In the genomic region with DNA sequence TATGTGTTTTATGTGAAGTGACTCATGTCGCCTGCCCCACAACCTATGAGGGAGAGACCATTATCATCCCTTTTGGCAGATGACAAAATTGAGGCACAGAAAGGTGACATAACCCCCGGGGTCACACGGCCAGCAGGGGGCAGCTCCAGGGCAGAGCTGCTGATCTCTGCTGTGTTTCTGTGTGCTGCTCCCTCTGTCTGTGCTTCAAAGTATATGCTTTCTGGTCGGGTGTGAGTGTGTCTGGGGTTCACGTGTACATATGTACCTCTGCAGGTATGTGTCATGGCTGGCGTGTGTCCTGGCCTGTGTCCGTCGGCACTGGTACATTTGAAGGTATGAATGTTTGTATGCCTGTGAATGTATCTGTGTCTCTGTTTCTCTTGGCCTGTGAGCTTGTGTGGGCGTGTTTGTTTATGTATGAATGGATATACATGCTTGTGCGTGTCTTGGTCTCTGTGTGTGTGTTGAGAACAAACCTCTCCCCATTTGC, we compare ENCODE assay signal across 8 cellular contexts. TPM values are rescaled to one million over a fixed set of nuclear protein-coding genes. Genes with fewer than 3 reads are reported as not detected.
A peak's percentile ranks its signal among the peaks of the same experiment; 100 is the strongest.
DNase-seq lines count a peak whose midpoint lies in the region; ATAC-seq and TF ChIP-seq lines count a peak whose summit lies in the region.

No MANE protein-coding gene starts in this region.

- H3K27me3 ChIP-seq in osteoblast (ENCODE audit: insufficient read depth, low read length) (no peaks in the 10 kb centered on the region), vagina (peaks cover 7% of the 10 kb centered on the region)

- H2AFZ ChIP-seq in osteoblast (ENCODE audit: low read length), result no peak overlapping the region

- H3K9me3 ChIP-seq in osteoblast (ENCODE audit: low read depth, low read length) (no peaks in the 10 kb centered on the region), vagina (no peaks in the 10 kb centered on the region)

- DNase-seq in AG04449 (ENCODE audit: low read depth, low spot score) (no peak), NCI-H526 (lab: John Stamatoyannopoulos, UW) (peak; percentile 36 to 80), epithelial cell of esophagus (ENCODE audit: low read depth) (peak; percentile 98), osteoblast (ENCODE audit: insufficient read length, low spot score, missing footprints) (peak; percentile 94), vagina (ENCODE audit: extremely low spot score in 2 of 2) (no peak)
- DNase-seq in activated CD8-positive, alpha-beta T cell treated with anti-CD3 and anti-CD28 coated beads, Interleukin-2, amount 10 ng/mL, durations not matched to agents 7 days and 5 days, result peak; percentile 87

- H3K9me3 Mint-ChIP-seq in activated CD8-positive, alpha-beta T cell treated with anti-CD3 and anti-CD28 coated beads, Interleukin-2, amount 10 ng/mL, durations not matched to agents 7 days and 5 days (ENCODE audit: insufficient read depth), result no peaks in the 10 kb centered on the region

- H3K4me1 ChIP-seq in osteoblast (ENCODE audit: insufficient read depth, low read length) (peaks cover 20% of the 10 kb centered on the region), vagina (peaks cover 37% of the 10 kb centered on the region)

- H3K79me2 ChIP-seq in osteoblast (ENCODE audit: insufficient read depth, low read length), result no peaks in the 10 kb centered on the region

- peak overlapping the region; percentile 43 for H3K27ac Mint-ChIP-seq in activated CD8-positive, alpha-beta T cell treated with anti-CD3 and anti-CD28 coated beads, Interleukin-2, amount 10 ng/mL, durations not matched to agents 7 days and 5 days

- H3K36me3 Mint-ChIP-seq in activated CD8-positive, alpha-beta T cell treated with anti-CD3 and anti-CD28 coated beads, Interleukin-2, amount 10 ng/mL, durations not matched to agents 7 days and 5 days (ENCODE audit: low read depth), result peaks cover 17% of the 10 kb centered on the region

- peak overlapping the region; percentile 9 for H3K4me2 ChIP-seq in osteoblast (ENCODE audit: insufficient read depth, low read length)

- H3K4me3 ChIP-seq in AG04449 (ENCODE audit: low read depth, low read length) (no peak overlapping the region), epithelial cell of esophagus (ENCODE audit: low read length) (no peak overlapping the region), osteoblast (ENCODE audit: insufficient read depth, low read length) (no peak overlapping the region), vagina (no peak overlapping the region)

- no peak for TF ChIP-seq POLR2A in vagina (IDR thresholded peaks at IDR 0.05)

- H3K27ac ChIP-seq in osteoblast (ENCODE audit: low read depth, low read length), result no peak overlapping the region
- no peak overlapping the region for H3K27ac ChIP-seq in vagina

- CTCF ChIA-PET in AG04449 (lab: Yijun Ruan, JAX), result interaction anchor here (0.6 to 2.0 kb wide), 9 partner anchors 9 to 205 kb away, joined by 3 to 9 read pairs (median 3); no protein-coding TSS in a partner anchor
- CTCF ChIA-PET in activated CD8-positive, alpha-beta T cell treated with anti-CD3 and anti-CD28 coated beads, Interleukin-2, amount 10 ng/mL, durations not matched to agents 7 days and 5 days (lab: Charles Lee), result interaction anchor here (0.6 to 3.0 kb wide), 17 partner anchors 8 to 1668 kb away, joined by 3 to 40 read pairs (median 4); partner anchors contain the start of gene CEACAM1

- H3K27me3 Mint-ChIP-seq in activated CD8-positive, alpha-beta T cell treated with anti-CD3 and anti-CD28 coated beads, Interleukin-2, amount 10 ng/mL, durations not matched to agents 7 days and 5 days (ENCODE audit: low read depth), result no peaks in the 10 kb centered on the region

- no peak overlapping the region for H3K4me3 Mint-ChIP-seq in activated CD8-positive, alpha-beta T cell treated with anti-CD3 and anti-CD28 coated beads, Interleukin-2, amount 10 ng/mL, durations not matched to agents 7 days and 5 days

- ATAC-seq in GM18861 (IDR thresholded peaks at IDR 0.05; ENCODE audit: unreplicated experiment) (peak; percentile 44), GM21447 (IDR thresholded peaks at IDR 0.05; ENCODE audit: unreplicated experiment) (no peak)
- ATAC-seq in activated CD8-positive, alpha-beta T cell treated with anti-CD3 and anti-CD28 coated beads, Interleukin-2, amount 10 ng/mL, durations not matched to agents 7 days and 5 days, result peak; percentile 43

- H3K36me3 ChIP-seq in osteoblast (ENCODE audit: insufficient read depth, low read length) (no peaks in the 10 kb centered on the region), vagina (no peaks in the 10 kb centered on the region)

- POLR2A ChIA-PET in AG04449 (lab: Yijun Ruan, JAX), result no interaction called here
- POLR2A ChIA-PET in activated CD8-positive, alpha-beta T cell treated with anti-CD3 and anti-CD28 coated beads, Interleukin-2, amount 10 ng/mL, durations not matched to agents 7 days and 5 days (lab: Charles Lee), result no interaction called here

- peak; percentile 60 for TF ChIP-seq CTCF in AG04449 (IDR thresholded peaks at IDR 0.05; ENCODE audit: insufficient read depth, low read length, missing control alignments)
- TF ChIP-seq CTCF in epithelial cell of esophagus (IDR thresholded peaks at IDR 0.05; ENCODE audit: insufficient read depth, low read depth, low read length, missing control alignments), result peak; percentile 69
- peak; percentile 71 for TF ChIP-seq CTCF in osteoblast (IDR thresholded peaks at IDR 0.05; ENCODE audit: extremely low read depth, low read depth, low read length)
- TF ChIP-seq CTCF in vagina (IDR thresholded peaks at IDR 0.05), result peak in 2 of 3 experiments; percentile 23 to 24

- intact Hi-C loops in vagina (cut with DNase I), result no loop called here

- H4K20me1 ChIP-seq in osteoblast (ENCODE audit: insufficient read depth, low read length), result peaks cover 13% of the 10 kb centered on the region

- H3K4me1 Mint-ChIP-seq in activated CD8-positive, alpha-beta T cell treated with anti-CD3 and anti-CD28 coated beads, Interleukin-2, amount 10 ng/mL, durations not matched to agents 7 days and 5 days (ENCODE audit: low read depth), result peaks cover 46% of the 10 kb centered on the region

RNA-seq across cellular contexts. Expression of gene LIPE, which starts 7.1 kb away (rescaled TPM):
- 10 to 100 TPM; 33.4 to 34.6 TPM for total RNA-seq in activated CD8-positive, alpha-beta T cell treated with anti-CD3 and anti-CD28 coated beads, Interleukin-2, amount 10 ng/mL, durations not matched to agents 7 days and 5 days
- total RNA-seq in osteoblast (1.8 and 2.7 TPM in 2 replicates), vagina (102 TPM)

RNA-seq across cellular contexts. Expression of gene CXCL17, which starts 22.6 kb away (rescaled TPM):
- not detected for total RNA-seq in activated CD8-positive, alpha-beta T cell treated with anti-CD3 and anti-CD28 coated beads, Interleukin-2, amount 10 ng/mL, durations not matched to agents 7 days and 5 days
- total RNA-seq in osteoblast, result not detected in 2 replicates
- 2.9 TPM for total RNA-seq in vagina

RNA-seq across cellular contexts. Expression of gene CNFN, which starts 30.0 kb away (rescaled TPM):
- total RNA-seq in activated CD8-positive, alpha-beta T cell treated with anti-CD3 and anti-CD28 coated beads, Interleukin-2, amount 10 ng/mL, durations not matched to agents 7 days and 5 days, result not detected
- total RNA-seq in osteoblast, result not detected in 2 replicates
- total RNA-seq in vagina, result 106 TPM

Comparison
In these comparisons a context has a peak if more than half of its experiments do, and no peak if none do; other contexts are left out.
1. DNase-seq: peak in NCI-H526 (2 of 2), activated CD8-positive, alpha-beta T cell treated with anti-CD3 and anti-CD28 coated beads, Interleukin-2, amount 10 ng/mL, durations not matched to agents 7 days and 5 days (single experiment), epithelial cell of esophagus (single experiment) and osteoblast (single experiment); none in AG04449 (single experiment) and vagina (0 of 2).
2. RNA of gene CNFN, which starts 30.0 kb away (total RNA-seq): 106 TPM in vagina (single experiment); not detected in activated CD8-positive, alpha-beta T cell treated with anti-CD3 and anti-CD28 coated beads, Interleukin-2, amount 10 ng/mL, durations not matched to agents 7 days and 5 days and not detected in osteoblast; every median in the first group is over 10 times any median in the second.
3. Peak in every context shown above with its lines, with median percentiles within 50 percentile points of each other: CTCF ChIP-seq.